19 cellular contexts compared by ENCODE assay signal in genomic region chr3:192121921-192122320, GRCh38.
"Had no signal": no experiment of that assay in that cellular context is flagged by ENCODE, and none has a peak within 500 bp of the region (broad histone marks: within the 10 kb centered on the region; RNA-seq: fewer than 3 reads in every experiment).

No MANE protein-coding gene starts in this region.

- H3K4me3 ChIP-seq: body of pancreas, left ventricle myocardium inferior, tibial artery had no signal

- H3K36me3 ChIP-seq: left ventricle myocardium inferior, tibial artery had no signal

- DNase-seq: activated CD4-positive, alpha-beta T cell treated with anti-CD3 and anti-CD28 coated beads, Interleukin-2, amount 10 ng/mL, durations not matched to agents 7 days and 5 days; activated CD8-positive, alpha-beta memory T cell treated with anti-CD3 and anti-CD28 coated beads, Interleukin-2, amount 10 ng/mL, durations not matched to agents 7 days and 5 days; activated CD8-positive, alpha-beta T cell treated with anti-CD3 and anti-CD28 coated beads for 36 hours; activated gamma-delta T cell; activated naive CD4-positive, alpha-beta T cell treated with anti-CD3 and anti-CD28 coated beads, Interleukin-2, amount 50 U/mL, for 16 hours; activated naive CD8-positive, alpha-beta T cell treated with anti-CD3 and anti-CD28 coated beads, Interleukin-2, amount 50 U/mL, for 24 hours; activated T-cell treated with anti-CD3 and anti-CD28 coated beads for 4 hours; body of pancreas; caudate nucleus; effector CD4-positive, alpha-beta T cell; erythroblast; foreskin fibroblast; left ventricle myocardium inferior; midbrain; natural killer cell; small intestine; stimulated activated CD4-positive, alpha-beta T cell treated with anti-CD3 and anti-CD28 coated beads, Interleukin-2, amount 100 ng/mL, for 24 hours; stimulated activated naive CD8-positive, alpha-beta T cell treated with anti-CD3 and anti-CD28 coated beads, Interleukin-15, amount 100 ng/mL, for 72 hours; tibial artery had no signal

- H3K27me3 ChIP-seq: body of pancreas, tibial artery had no signal

- H3K9me3 ChIP-seq: body of pancreas, left ventricle myocardium inferior, tibial artery had no signal

- H3K4me1 ChIP-seq: body of pancreas, left ventricle myocardium inferior, tibial artery had no signal
